21 cellular contexts compared by ENCODE assay signal in genomic region chr9:24333629-24334028, GRCh38.
DNase-seq lines count a peak whose midpoint lies in the region; ATAC-seq, FAIRE-seq and TF ChIP-seq lines count a peak whose summit lies in the region.
"Had no signal": no experiment of that assay in that cellular context is flagged by ENCODE, and none has a peak within 500 bp of the region (broad histone marks: within the 10 kb centered on the region; RNA-seq: fewer than 3 reads in every experiment).

No MANE protein-coding gene starts in this region.

- H3K4me3 Mint-ChIP-seq in WTC11 = no peak overlapping the region
- H3K4me3 Mint-ChIP-seq: IgD-negative memory B cell; T-helper 2 cell treated with Interferon-gamma antibody and Interleukin-4, amounts not matched to agents 5 μg/mL and 100 μg/mL, for 36 hours had no signal

- H3K27ac Mint-ChIP-seq in WTC11 = no peak overlapping the region
- H3K27ac Mint-ChIP-seq: IgD-negative memory B cell; T-helper 2 cell treated with Interferon-gamma antibody and Interleukin-4, amounts not matched to agents 5 μg/mL and 100 μg/mL, for 36 hours had no signal

- CTCF ChIA-PET in WTC11 (lab: Charles Lee) = interaction anchor here (1.0 kb wide), 1 partner anchor 1563 kb away, joined by 4 read pairs; no protein-coding TSS in a partner anchor

- ATAC-seq in WTC11 = peak; percentile 71
- no peak for ATAC-seq in GM18867 (IDR thresholded peaks at IDR 0.05; ENCODE audit: unreplicated experiment)

- no peak for TF ChIP-seq POLR2A in H54 (IDR thresholded peaks at IDR 0.05; ENCODE audit: low read depth, low read length)

- TF ChIP-seq CTCF in WTC11 (IDR thresholded peaks at IDR 0.05) = no peak

- H3K27me3 Mint-ChIP-seq in WTC11 (ENCODE audit: low read depth) = no peaks in the 10 kb centered on the region
- H3K27me3 Mint-ChIP-seq: IgD-negative memory B cell had no signal

- POLR2A ChIA-PET in WTC11 (lab: Charles Lee) = no interaction called here

- H3K4me3 ChIP-seq in MG63 = no peak overlapping the region

- FAIRE-seq in urothelium cell line (lab: Jason Lieb, UNC) (no peak), H54 (lab: Jason Lieb, UNC) (no peak)
- FAIRE-seq: GM12891 had no signal

- H3K36me3 ChIP-seq in MG63 = no peaks in the 10 kb centered on the region

- peak; percentile 22 for DNase-seq in DMS 273 (lab: John Stamatoyannopoulos, UW; ENCODE audit: unreplicated experiment)
- DNase-seq in DMS 273 treated with DMSO at 0.1 percent for 48 hours (lab: John Stamatoyannopoulos, UW) = no peak
- DNase-seq in NAMALWA (ENCODE audit: low spot score) = peak; percentile 30
- DNase-seq in WTC11 (ENCODE audit: low spot score) = no peak
- peak; percentile 1 for DNase-seq in urothelium cell line (ENCODE audit: low spot score)
- DNase-seq in H54 (ENCODE audit: insufficient read length, low spot score) = no peak
- no peak for DNase-seq in MG63
- DNase-seq: AML-193, EL, HCEC 1CT, NCI-H1417 treated with DMSO at 0.1 percent for 48 hours, NCI-H187 treated with DMSO at 0.1 percent for 48 hours, NCI-H2171 treated with DMSO at 0.1 percent for 48 hours, NCI-H446, NCI-H526 treated with DMSO at 0.1 percent for 48 hours, SHP77 treated with DMSO at 0.1 percent for 48 hours, SK-N-SH had no signal

- peaks cover 18% of the 10 kb centered on the region for H3K4me1 Mint-ChIP-seq in WTC11

- no peaks in the 10 kb centered on the region for H3K9me3 ChIP-seq in MG63
- H3K9me3 ChIP-seq: SK-N-SH had no signal

- peaks cover 5% of the 10 kb centered on the region; the same call in 1 of the 2 replicates for H3K9me3 Mint-ChIP-seq in WTC11

- H3K27me3 ChIP-seq in MG63 = no peaks in the 10 kb centered on the region

- no peaks in the 10 kb centered on the region for H3K36me3 Mint-ChIP-seq in WTC11
- H3K36me3 Mint-ChIP-seq: IgD-negative memory B cell had no signal

TF ChIP-seq in WTC11, 78 proteins besides CTCF, POLR2A, EP300 and RAD21:
- no peak for TF ChIP-seq NFATC4 (CRISPR knock-in tag; IDR thresholded peaks at IDR 0.05)
- TF ChIP-seq ZNF512 (CRISPR knock-in tag; IDR thresholded peaks at IDR 0.05; ENCODE audit: borderline replicate concordance) = no peak
- TF ChIP-seq ZNF138 (CRISPR knock-in tag; conservative IDR thresholded peaks at IDR 0.05) = no peak
- TF ChIP-seq SP1 (CRISPR knock-in tag; conservative IDR thresholded peaks at IDR 0.05) = no peak
- TF ChIP-seq CDX4 (CRISPR knock-in tag; IDR thresholded peaks at IDR 0.05; ENCODE audit: borderline replicate concordance) = no peak
- no peak for TF ChIP-seq CREB1 (CRISPR knock-in tag; IDR thresholded peaks at IDR 0.05)
- TF ChIP-seq, protein P1, sequence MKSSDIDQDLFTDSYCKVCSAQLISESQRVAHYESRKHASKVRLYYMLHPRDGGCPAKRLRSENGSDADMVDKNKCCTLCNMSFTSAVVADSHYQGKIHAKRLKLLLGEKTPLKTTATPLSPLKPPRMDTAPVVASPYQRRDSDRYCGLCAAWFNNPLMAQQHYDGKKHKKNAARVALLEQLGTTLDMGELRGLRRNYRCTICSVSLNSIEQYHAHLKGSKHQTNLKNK (CRISPR knock-in tag; IDR thresholded peaks at IDR 0.05) = no peak
- TF ChIP-seq, protein P2, sequence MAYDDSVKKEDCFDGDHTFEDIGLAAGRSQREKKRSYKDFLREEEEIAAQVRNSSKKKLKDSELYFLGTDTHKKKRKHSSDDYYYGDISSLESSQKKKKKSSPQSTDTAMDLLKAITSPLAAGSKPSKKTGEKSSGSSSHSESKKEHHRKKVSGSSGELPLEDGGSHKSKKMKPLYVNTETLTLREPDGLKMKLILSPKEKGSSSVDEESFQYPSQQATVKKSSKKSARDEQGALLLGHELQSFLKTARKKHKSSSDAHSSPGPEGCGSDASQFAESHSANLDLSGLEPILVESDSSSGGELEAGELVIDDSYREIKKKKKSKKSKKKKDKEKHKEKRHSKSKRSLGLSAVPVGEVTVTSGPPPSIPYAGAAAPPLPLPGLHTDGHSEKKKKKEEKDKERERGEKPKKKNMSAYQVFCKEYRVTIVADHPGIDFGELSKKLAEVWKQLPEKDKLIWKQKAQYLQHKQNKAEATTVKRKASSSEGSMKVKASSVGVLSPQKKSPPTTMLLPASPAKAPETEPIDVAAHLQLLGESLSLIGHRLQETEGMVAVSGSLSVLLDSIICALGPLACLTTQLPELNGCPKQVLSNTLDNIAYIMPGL (CRISPR knock-in tag; IDR thresholded peaks at IDR 0.05) = no peak
- TF ChIP-seq AR (CRISPR knock-in tag; IDR thresholded peaks at IDR 0.05) = no peak
- no peak for TF ChIP-seq ATF1 (CRISPR knock-in tag; IDR thresholded peaks at IDR 0.05)
- TF ChIP-seq, protein P3, sequence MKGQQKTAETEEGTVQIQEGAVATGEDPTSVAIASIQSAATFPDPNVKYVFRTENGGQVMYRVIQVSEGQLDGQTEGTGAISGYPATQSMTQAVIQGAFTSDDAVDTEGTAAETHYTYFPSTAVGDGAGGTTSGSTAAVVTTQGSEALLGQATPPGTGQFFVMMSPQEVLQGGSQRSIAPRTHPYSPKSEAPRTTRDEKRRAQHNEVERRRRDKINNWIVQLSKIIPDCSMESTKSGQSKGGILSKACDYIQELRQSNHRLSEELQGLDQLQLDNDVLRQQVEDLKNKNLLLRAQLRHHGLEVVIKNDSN (CRISPR knock-in tag; IDR thresholded peaks at IDR 0.05) = no peak
- no peak for TF ChIP-seq ZNF121 (CRISPR knock-in tag; IDR thresholded peaks at IDR 0.05)
- no peak for TF ChIP-seq GTF2I (CRISPR knock-in tag; conservative IDR thresholded peaks at IDR 0.05)
- TF ChIP-seq ZNF396 (CRISPR knock-in tag; IDR thresholded peaks at IDR 0.05; ENCODE audit: borderline replicate concordance) = no peak
- no peak for TF ChIP-seq TCF7 (CRISPR knock-in tag; IDR thresholded peaks at IDR 0.05; ENCODE audit: low read depth)
- no peak for TF ChIP-seq RORB (CRISPR knock-in tag; IDR thresholded peaks at IDR 0.05)

Comparison
In these comparisons a context has a peak if more than half of its experiments do, and no peak if none do; other contexts are left out.
1. DNase-seq: peak in DMS 273 (single experiment), NAMALWA (single experiment) and urothelium cell line (single experiment); none in DMS 273 treated with DMSO at 0.1 percent for 48 hours (single experiment), WTC11 (single experiment), H54 (single experiment) and MG63 (single experiment).